13 cellular contexts compared by ENCODE assay signal in the genomic region with DNA sequence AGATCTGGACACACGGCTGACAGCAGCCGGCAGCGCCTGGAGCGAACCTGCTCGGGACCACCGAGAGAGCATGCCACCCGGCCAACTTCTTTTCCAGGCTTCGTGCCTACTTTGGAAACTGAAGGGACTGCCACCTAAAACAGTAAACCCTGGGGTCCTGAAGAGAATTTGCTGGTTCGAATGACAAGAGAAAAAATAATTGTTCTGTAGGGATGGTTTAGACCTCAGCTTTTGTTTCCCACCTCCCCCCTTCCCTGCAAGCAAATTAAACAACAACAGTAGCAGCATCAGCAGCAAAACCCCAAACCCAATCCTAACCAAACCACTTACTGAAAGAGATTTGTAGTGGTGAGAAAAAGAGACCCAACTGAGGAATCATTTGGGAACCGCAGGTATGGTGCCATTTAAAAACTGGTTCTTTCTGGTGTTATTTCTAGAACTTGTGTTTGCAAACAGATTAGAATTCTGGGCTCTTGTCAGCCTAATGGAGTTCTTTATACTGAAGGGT.
DNase-seq lines count a peak whose midpoint lies in the region; ATAC-seq and TF ChIP-seq lines count a peak whose summit lies in the region.
"Had no signal": no experiment of that assay in that cellular context is flagged by ENCODE, and none has a peak within 500 bp of the region (broad histone marks: within the 10 kb centered on the region; RNA-seq: fewer than 3 reads in every experiment).

No MANE protein-coding gene starts in this region.

- DNase-seq in Panc1 (ENCODE audit: low read depth, low spot score) (no peak), right cardiac atrium (no peak), caudate nucleus (lab: John Stamatoyannopoulos, UW) (no peak), RPMI8226 (no peak), NCI-H1417 (lab: John Stamatoyannopoulos, UW) (no peak)
- DNase-seq: activated T-cell treated with anti-CD3 and anti-CD28 coated beads, Interleukin-2, amount 50 U/mL, for 4 hours; Caco-2; effector CD8-positive, alpha-beta T cell; midbrain; NCI-H2171 had no signal

- no peaks in the 10 kb centered on the region for H3K79me2 ChIP-seq in ACC112 (ENCODE audit: control insufficient read depth, insufficient read depth, low read length, unreplicated experiment)
- no peaks in the 10 kb centered on the region for H3K79me2 ChIP-seq in parathyroid adenoma

- no TSS peak for BruUV-seq in Panc1 (replicated peaks; lab: Mats Ljungman, UMichigan)

- no peak for TF ChIP-seq CTCF in Panc1 (IDR thresholded peaks at IDR 0.05)
- TF ChIP-seq CTCF in parathyroid adenoma (IDR thresholded peaks at IDR 0.05) = no peak

- ATAC-seq in Panc1 (peak; percentile 48), right cardiac atrium (no peak)
- ATAC-seq in activated T-helper 17 cell treated with anti-CD3 and anti-CD28 coated beads, Interleukin-2, amount 50 U/mL, for 72 hours (replicated peaks) = no peak

- H3K9me3 ChIP-seq in Panc1 (ENCODE audit: control insufficient read depth, insufficient read depth, low read depth, low read length) (no peaks in the 10 kb centered on the region), right cardiac atrium (ENCODE audit: control insufficient read depth, low read length) (no peaks in the 10 kb centered on the region), parathyroid adenoma (ENCODE audit: control insufficient read depth, low read length) (no peaks in the 10 kb centered on the region)
- H3K9me3 ChIP-seq: Caco-2 had no signal

- H3K4me1 ChIP-seq in ACC112 (ENCODE audit: control insufficient read depth, insufficient read depth, low read length, unreplicated experiment) (peaks cover 19% of the 10 kb centered on the region), Panc1 (ENCODE audit: control insufficient read depth, insufficient read depth, low read length) (no peaks in the 10 kb centered on the region), right cardiac atrium (ENCODE audit: control insufficient read depth, insufficient read depth, low read length) (no peaks in the 10 kb centered on the region), parathyroid adenoma (peaks cover 7% of the 10 kb centered on the region)
- H3K4me1 ChIP-seq: Caco-2 had no signal

- H3K9me3 Mint-ChIP-seq in activated T-helper 17 cell treated with anti-CD3 and anti-CD28 coated beads, Interleukin-2, amount 50 U/mL, for 72 hours = peaks cover 7% of the 10 kb centered on the region

- peak overlapping the region; percentile 74 for H3K4me2 ChIP-seq in parathyroid adenoma (ENCODE audit: low read length)

- H3K27ac Mint-ChIP-seq in activated T-helper 17 cell treated with anti-CD3 and anti-CD28 coated beads, Interleukin-2, amount 50 U/mL, for 72 hours = no peak overlapping the region

- peaks cover 8% of the 10 kb centered on the region for H3K36me3 Mint-ChIP-seq in activated T-helper 17 cell treated with anti-CD3 and anti-CD28 coated beads, Interleukin-2, amount 50 U/mL, for 72 hours (ENCODE audit: low read depth)

- in situ Hi-C loops in Panc1 (cut with HindIII; ENCODE audit: low pct_unique_long_range_greater_than_20kb, low sequenced_read_pairs) = no loop called here

- intact Hi-C loops in Panc1 (cut with micrococcal nuclease; ENCODE audit: unreplicated experiment) (no loop called here), right cardiac atrium (cut with DNase I) (no loop called here)

- H3K27me3 Mint-ChIP-seq in activated T-helper 17 cell treated with anti-CD3 and anti-CD28 coated beads, Interleukin-2, amount 50 U/mL, for 72 hours = peaks cover 31% of the 10 kb centered on the region

- H3K36me3 ChIP-seq in ACC112 (ENCODE audit: insufficient read depth, low read length) = no peaks in the 10 kb centered on the region
- no peaks in the 10 kb centered on the region for H3K36me3 ChIP-seq in Panc1 (ENCODE audit: control insufficient read depth, insufficient read depth, low read length)
- H3K36me3 ChIP-seq in parathyroid adenoma (ENCODE audit: control insufficient read depth, insufficient read depth, low read length) = no peaks in the 10 kb centered on the region

- H2AFZ ChIP-seq in ACC112 (ENCODE audit: low read length, unreplicated experiment) (no peak overlapping the region), parathyroid adenoma (peak overlapping the region; percentile 48)

- peaks cover 31% of the 10 kb centered on the region for H3K27me3 ChIP-seq in ACC112 (ENCODE audit: insufficient read depth, low read length)
- peaks cover 26% of the 10 kb centered on the region for H3K27me3 ChIP-seq in Panc1 (ENCODE audit: control insufficient read depth, insufficient read depth, low read length)
- H3K27me3 ChIP-seq in right cardiac atrium (ENCODE audit: control insufficient read depth, insufficient read depth) = no peaks in the 10 kb centered on the region
- H3K27me3 ChIP-seq in parathyroid adenoma (ENCODE audit: control insufficient read depth, insufficient read depth, low read length) = no peaks in the 10 kb centered on the region

- POLR2A ChIA-PET in Panc1 (lab: Charles Lee) = no interaction called here

- no peak overlapping the region for H3K4me3 Mint-ChIP-seq in activated T-helper 17 cell treated with anti-CD3 and anti-CD28 coated beads, Interleukin-2, amount 50 U/mL, for 72 hours
- H3K4me3 Mint-ChIP-seq: activated T-cell treated with anti-CD3 and anti-CD28 coated beads, Interleukin-2, amount 50 U/mL, for 4 hours had no signal

- 22% methylated on average over 10 of the region's 10 CpGs for WGBS in right cardiac atrium

- CTCF ChIA-PET in Panc1 (lab: Charles Lee) = no interaction called here

- H3K4me3 ChIP-seq in ACC112 (ENCODE audit: low read depth, low read length) (peak overlapping the region; percentile 85), Panc1 (ENCODE audit: low read depth in 2 of 2, low read length in 2 of 2) (peak overlapping the region in 1 of 2 experiments; percentile 30; a peak in 1 of 4 replicates), right cardiac atrium (ENCODE audit: low read length) (peak overlapping the region; percentile 93), parathyroid adenoma (ENCODE audit: low read depth, low read length) (no peak overlapping the region)

- H3K27ac ChIP-seq in ACC112 (ENCODE audit: low read depth, low read length) (no peak overlapping the region), Panc1 (ENCODE audit: low read length) (no peak overlapping the region), right cardiac atrium (ENCODE audit: low read length) (peak overlapping the region; percentile 3), parathyroid adenoma (no peak overlapping the region), caudate nucleus (ENCODE audit: low read depth, low read length) (no peak overlapping the region)

- peaks cover 4% of the 10 kb centered on the region for H3K4me1 Mint-ChIP-seq in activated T-helper 17 cell treated with anti-CD3 and anti-CD28 coated beads, Interleukin-2, amount 50 U/mL, for 72 hours

- H3K9ac ChIP-seq in parathyroid adenoma = no peak overlapping the region
